Comparison of ENCODE assay signal across 26 cellular contexts in genomic region chr2:75389271-75389670, GRCh38.
"Had no signal": no experiment of that assay in that cellular context is flagged by ENCODE, and none has a peak within 500 bp of the region (broad histone marks: within the 10 kb centered on the region; RNA-seq: fewer than 3 reads in every experiment).

No MANE protein-coding gene starts in this region.

- H3K4me3 Mint-ChIP-seq: activated CD8-positive, alpha-beta T cell treated with anti-CD3 and anti-CD28 coated beads, Interleukin-2, amount 10 ng/mL, durations not matched to agents 7 days and 5 days; activated naive CD8-positive, alpha-beta T cell; naive thymus-derived CD8-positive, alpha-beta T cell; stimulated activated effector memory CD8-positive, alpha-beta T cell treated with anti-CD3 and anti-CD28 coated beads, Interleukin-12 subunit alpha, Interleukin-12 subunit beta, amount 100 ng/mL, for 72 hours; WTC11 had no signal

- H3K27ac ChIP-seq: body of pancreas, left ventricle myocardium inferior, neutrophil, parathyroid adenoma, sigmoid colon, spleen, tibial nerve, uterus had no signal

- FAIRE-seq: colon, kidney had no signal

- H3K27me3 ChIP-seq: body of pancreas, neutrophil, spleen, tibial nerve, uterus had no signal

- H3K27me3 Mint-ChIP-seq: activated naive CD8-positive, alpha-beta T cell; naive thymus-derived CD8-positive, alpha-beta T cell had no signal

- H2AFZ ChIP-seq: parathyroid adenoma had no signal

- H3K36me3 ChIP-seq: left ventricle myocardium inferior, neutrophil, sigmoid colon, spleen, tibial nerve, uterus had no signal

- H3K4me1 ChIP-seq: body of pancreas, left ventricle myocardium inferior, parathyroid adenoma, sigmoid colon, tibial nerve, uterus had no signal

- H3K4me1 Mint-ChIP-seq: stimulated activated effector memory CD8-positive, alpha-beta T cell treated with anti-CD3 and anti-CD28 coated beads, Interleukin-12 subunit alpha, Interleukin-12 subunit beta, amount 100 ng/mL, for 72 hours had no signal

- H3K27ac Mint-ChIP-seq: activated CD8-positive, alpha-beta T cell treated with anti-CD3 and anti-CD28 coated beads, Interleukin-2, amount 10 ng/mL, durations not matched to agents 7 days and 5 days; activated naive CD8-positive, alpha-beta T cell; naive thymus-derived CD8-positive, alpha-beta T cell; stimulated activated effector memory CD8-positive, alpha-beta T cell treated with anti-CD3 and anti-CD28 coated beads, Interleukin-12 subunit alpha, Interleukin-12 subunit beta, amount 100 ng/mL, for 72 hours; WTC11 had no signal

- ATAC-seq: activated CD8-positive, alpha-beta T cell treated with anti-CD3 and anti-CD28 coated beads, Interleukin-2, amount 10 ng/mL, durations not matched to agents 7 days and 5 days; body of pancreas; esophagus mucosa; mucosa of descending colon; naive thymus-derived CD8-positive, alpha-beta T cell; stimulated activated effector memory CD8-positive, alpha-beta T cell treated with anti-CD3 and anti-CD28 coated beads, Interleukin-12 subunit alpha, Interleukin-12 subunit beta, amount 100 ng/mL, for 72 hours; WTC11 had no signal

- H3K36me3 Mint-ChIP-seq: stimulated activated effector memory CD8-positive, alpha-beta T cell treated with anti-CD3 and anti-CD28 coated beads, Interleukin-12 subunit alpha, Interleukin-12 subunit beta, amount 100 ng/mL, for 72 hours had no signal

- H3K4me3 ChIP-seq: body of pancreas, left ventricle myocardium inferior, mucosa of descending colon, sigmoid colon, spleen, tibial nerve, uterus had no signal

- H3K79me2 ChIP-seq: parathyroid adenoma had no signal

- DNase-seq: activated CD4-positive, alpha-beta T cell treated with anti-CD3 and anti-CD28 coated beads for 48 hours; activated CD8-positive, alpha-beta memory T cell treated with anti-CD3 and anti-CD28 coated beads, Interleukin-2, amount 50 U/mL, for 4 hours; activated CD8-positive, alpha-beta T cell treated with anti-CD3 and anti-CD28 coated beads, Interleukin-2, amount 10 ng/mL, durations not matched to agents 7 days and 5 days; activated effector memory CD4-positive, alpha-beta T cell treated with anti-CD3 and anti-CD28 coated beads, Interleukin-2, amount 50 U/mL, for 16 hours; activated T-cell treated with anti-CD3 and anti-CD28 coated beads, Interleukin-2, amount 50 U/mL, for 48 hours; amniotic stem cell; body of pancreas; caudate nucleus; hippocampal formation; kidney; left ventricle myocardium inferior; mucosa of descending colon; naive thymus-derived CD8-positive, alpha-beta T cell; sigmoid colon; spleen; stimulated activated CD4-positive, alpha-beta T cell treated with anti-CD3 and anti-CD28 coated beads, Interleukin-1b, Interleukin-23, amount 100 ng/mL, for 48 hours; T1000; uterus had no signal

- H3K9me3 ChIP-seq: body of pancreas, left ventricle myocardium inferior, mucosa of descending colon, neutrophil, sigmoid colon, spleen, tibial nerve, uterus had no signal

- H3K9me3 Mint-ChIP-seq: stimulated activated effector memory CD8-positive, alpha-beta T cell treated with anti-CD3 and anti-CD28 coated beads, Interleukin-12 subunit alpha, Interleukin-12 subunit beta, amount 100 ng/mL, for 72 hours had no signal

- H3K9ac ChIP-seq: parathyroid adenoma had no signal
